Comparison of ENCODE assay signal across 17 cellular contexts in genomic region chr12:123369209-123369608, GRCh38. TPM values are rescaled to one million over a fixed set of nuclear protein-coding genes. Genes with fewer than 3 reads are reported as not detected.
DNase-seq lines count a peak whose midpoint lies in the region; ATAC-seq, FAIRE-seq and TF ChIP-seq lines count a peak whose summit lies in the region.
"Had no signal": no experiment of that assay in that cellular context is flagged by ENCODE, and none has a peak within 500 bp of the region (broad histone marks: within the 10 kb centered on the region; RNA-seq: fewer than 3 reads in every experiment).

No MANE protein-coding gene starts in this region.

- H4K91ac ChIP-seq in neuronal stem cell (ENCODE audit: low read depth, low read length, poor library complexity), result no peak overlapping the region

- TF ChIP-seq EP300 in K562 (IDR thresholded peaks at IDR 0.05; ENCODE audit: low read length), result no peak

- no peak for TF ChIP-seq CTCF in K562 (IDR thresholded peaks at IDR 0.05 in 2 of 3, conservative IDR thresholded peaks at IDR 0.05 in 1 of 3; ENCODE audit: insufficient read depth in 2 of 3, low read depth in 1 of 3, low read length in 3 of 3)

- H3K27ac ChIP-seq in K562 (ENCODE audit: extremely low read depth, low read depth, low read length), result peak overlapping the region; percentile 46; the same call in 1 of the 3 replicates
- no peak overlapping the region for H3K27ac ChIP-seq in neuronal stem cell (replicated peaks; ENCODE audit: low read length)
- H3K27ac ChIP-seq: SJCRH30 had no signal

- no peak overlapping the region for H4K8ac ChIP-seq in neuronal stem cell (ENCODE audit: low read depth, low read length)

- POLR2A ChIA-PET in K562 (lab: Yijun Ruan, JAX), result interaction anchor here (0.6 to 1.3 kb wide), 2 partner anchors 14 to 90 kb away, joined by 3 to 6 read pairs; partner anchors contain the start of gene KMT5A

- H3K27me3 Mint-ChIP-seq in stimulated activated naive CD8-positive, alpha-beta T cell treated with anti-CD3 and anti-CD28 coated beads, Interleukin-15, Interleukin-2, amounts not matched to agents 100 ng/mL and 50 ng/mL, for 24 hours, result no peaks in the 10 kb centered on the region
- H3K27me3 Mint-ChIP-seq in stimulated activated naive CD8-positive, alpha-beta T cell treated with anti-CD3 and anti-CD28 coated beads, Interleukin-15, amount 100 ng/mL, for 72 hours, result no peaks in the 10 kb centered on the region
- H3K27me3 Mint-ChIP-seq: CD4-positive, alpha-beta memory T cell had no signal

- H3K79me1 ChIP-seq in neuronal stem cell (ENCODE audit: low read depth, low read length), result peaks cover 3% of the 10 kb centered on the region

- H2BK120ac ChIP-seq in neuronal stem cell (ENCODE audit: low read depth, low read length), result no peak overlapping the region

- in situ Hi-C loops in K562 (cut with MboI), result no loop called here

- intact Hi-C loops in K562 (cut with micrococcal nuclease), result no loop called here

- H3K9ac ChIP-seq in K562 (ENCODE audit: insufficient read depth in 1 of 2, low read depth in 2 of 2, low read length in 2 of 2) (peak overlapping the region in 1 of 2 experiments; percentile 77; a peak in 1 of 4 replicates), neuronal stem cell (ENCODE audit: low read depth, low read length, poor library complexity) (no peak overlapping the region)

- no peak for DNase-seq in stimulated activated naive CD8-positive, alpha-beta T cell treated with anti-CD3 and anti-CD28 coated beads, Interleukin-15, amount 100 ng/mL, for 72 hours
- DNase-seq in K562 (ENCODE audit: extremely low read depth in 1 of 4, low spot score in 3 of 4), result peak in 1 of 4 experiments; percentile 49
- no peak for DNase-seq in neuronal stem cell (ENCODE audit: low spot score)
- DNase-seq in medulla oblongata (ENCODE audit: extremely low spot score), result no peak
- no peak for DNase-seq in NCI-H1417 (lab: John Stamatoyannopoulos, UW)
- DNase-seq: Calu3; CD4-positive, alpha-beta memory T cell; H9; NCI-H1436; NCI-H1930; NCI-H345; NCI-H524 treated with DMSO at 0.1 percent for 48 hours; SJCRH30 had no signal

- peaks cover 4% of the 10 kb centered on the region for H3K79me2 ChIP-seq in K562 (ENCODE audit: control insufficient read depth, insufficient read depth, low read length)

- H3K18ac ChIP-seq in neuronal stem cell (ENCODE audit: low read length), result no peak overlapping the region

- H3K4ac ChIP-seq in neuronal stem cell (ENCODE audit: low read length), result no peak overlapping the region

- no peak for ATAC-seq in stimulated activated naive CD8-positive, alpha-beta T cell treated with anti-CD3 and anti-CD28 coated beads, Interleukin-15, amount 100 ng/mL, for 72 hours
- ATAC-seq in K562 (no peak), GM21390 (IDR thresholded peaks at IDR 0.05; ENCODE audit: unreplicated experiment) (no peak)
- ATAC-seq: Panc1 had no signal

- no peak overlapping the region for H3K4me3 Mint-ChIP-seq in stimulated activated naive CD8-positive, alpha-beta T cell treated with anti-CD3 and anti-CD28 coated beads, Interleukin-15, Interleukin-2, amounts not matched to agents 100 ng/mL and 50 ng/mL, for 24 hours
- no peak overlapping the region for H3K4me3 Mint-ChIP-seq in stimulated activated naive CD8-positive, alpha-beta T cell treated with anti-CD3 and anti-CD28 coated beads, Interleukin-15, amount 100 ng/mL, for 72 hours
- H3K4me3 Mint-ChIP-seq: H9 had no signal

- no peaks in the 10 kb centered on the region for H3K9me3 ChIP-seq in K562 (replicated peaks; ENCODE audit: control insufficient read depth, insufficient read depth, low read depth, low read length)
- no peaks in the 10 kb centered on the region for H3K9me3 ChIP-seq in neuronal stem cell (replicated peaks in 1 of 2; ENCODE audit: control insufficient read depth in 2 of 2, insufficient read depth in 1 of 2, low read depth in 1 of 2, low read length in 2 of 2)
- H3K9me3 ChIP-seq: SJCRH30 had no signal

- H2AK5ac ChIP-seq in neuronal stem cell (ENCODE audit: low read depth, low read length), result peak overlapping the region; percentile 14

- H3K27me3 ChIP-seq in K562 (ENCODE audit: control insufficient read depth in 2 of 2, insufficient read depth in 2 of 2, low read length in 2 of 2), result no peaks in the 10 kb centered on the region
- H3K27me3 ChIP-seq in neuronal stem cell (ENCODE audit: control insufficient read depth in 3 of 3, insufficient read depth in 3 of 3, low read depth in 1 of 3, low read length in 3 of 3), result no peaks in the 10 kb centered on the region
- H3K27me3 ChIP-seq: SJCRH30 had no signal

- peak overlapping the region; percentile 33 for H3K27ac Mint-ChIP-seq in stimulated activated naive CD8-positive, alpha-beta T cell treated with anti-CD3 and anti-CD28 coated beads, Interleukin-15, Interleukin-2, amounts not matched to agents 100 ng/mL and 50 ng/mL, for 24 hours
- H3K27ac Mint-ChIP-seq in stimulated activated naive CD8-positive, alpha-beta T cell treated with anti-CD3 and anti-CD28 coated beads, Interleukin-15, amount 100 ng/mL, for 72 hours, result no peak overlapping the region
- H3K27ac Mint-ChIP-seq: H9 had no signal

- no peak for TF ChIP-seq POLR2A in K562 (conservative IDR thresholded peaks at IDR 0.05)

- H4K20me1 ChIP-seq in K562 (replicated peaks; ENCODE audit: control insufficient read depth, insufficient read depth, low read length), result no peaks in the 10 kb centered on the region

- H3K36me3 Mint-ChIP-seq in stimulated activated naive CD8-positive, alpha-beta T cell treated with anti-CD3 and anti-CD28 coated beads, Interleukin-15, Interleukin-2, amounts not matched to agents 100 ng/mL and 50 ng/mL, for 24 hours (ENCODE audit: low read depth), result no peaks in the 10 kb centered on the region

- H2BK5ac ChIP-seq in neuronal stem cell (ENCODE audit: low read length), result no peak overlapping the region

- H3K9me3 Mint-ChIP-seq in stimulated activated naive CD8-positive, alpha-beta T cell treated with anti-CD3 and anti-CD28 coated beads, Interleukin-15, Interleukin-2, amounts not matched to agents 100 ng/mL and 50 ng/mL, for 24 hours, result no peaks in the 10 kb centered on the region
- H3K9me3 Mint-ChIP-seq in stimulated activated naive CD8-positive, alpha-beta T cell treated with anti-CD3 and anti-CD28 coated beads, Interleukin-15, amount 100 ng/mL, for 72 hours, result no peaks in the 10 kb centered on the region
- H3K9me3 Mint-ChIP-seq: H9 had no signal

- H2BK15ac ChIP-seq in neuronal stem cell (ENCODE audit: low read length), result no peak overlapping the region

- no peak overlapping the region for H3K23ac ChIP-seq in neuronal stem cell (ENCODE audit: low read depth, low read length, poor library complexity)

- peak overlapping the region; percentile 62; the same call in 1 of the 2 replicates for H2AFZ ChIP-seq in K562 (ENCODE audit: low read depth, low read length)
- H2AFZ ChIP-seq in neuronal stem cell (ENCODE audit: low read length), result no peak overlapping the region

- TF ChIP-seq RAD21 in K562 (CRISPR knock-in tag; conservative IDR thresholded peaks at IDR 0.05 in 1 of 2, IDR thresholded peaks at IDR 0.05 in 1 of 2), result no peak

- H3K4me2 ChIP-seq in K562 (ENCODE audit: insufficient read depth, low read length), result peak overlapping the region; percentile 13; the same call in 1 of the 2 replicates
- no peak overlapping the region for H3K4me2 ChIP-seq in neuronal stem cell (ENCODE audit: insufficient read depth, low read length, poor library complexity, severe bottlenecking)

- H3K4me3 ChIP-seq in K562 (no peak overlapping the region), neuronal stem cell (ENCODE audit: low read length in 2 of 2) (no peak overlapping the region)
- H3K4me3 ChIP-seq: SJCRH30 had no signal

- H2BK12ac ChIP-seq in neuronal stem cell (ENCODE audit: low read length), result no peak overlapping the region

- 21% methylated on average over 5 of the region's 5 CpGs for WGBS in K562 (ENCODE audit: insufficient coverage, low coverage, missing lambda C conversion rate)
- WGBS in neuronal stem cell (ENCODE audit: extremely low coverage in 2 of 2, insufficient read length in 2 of 2, insufficient replicate concordance in 1 of 2), 2 donors, result no CpG with 5 or more reads among the region's 5 CpGs

- H3K4me1 ChIP-seq in K562 (replicated peaks in 1 of 2; ENCODE audit: control insufficient read depth in 2 of 2, insufficient read depth in 2 of 2, low read length in 2 of 2) (peaks cover 28 to 43% of the 10 kb centered on the region in 2 experiments), neuronal stem cell (ENCODE audit: control insufficient read depth in 2 of 2, insufficient read depth in 1 of 2, low read depth in 1 of 2, low read length in 2 of 2) (no peaks in the 10 kb centered on the region)
- H3K4me1 ChIP-seq: SJCRH30 had no signal

- H3K9me1 ChIP-seq in K562 (ENCODE audit: control insufficient read depth, insufficient read depth, low read length), result no peaks in the 10 kb centered on the region

- H3K4me1 Mint-ChIP-seq in stimulated activated naive CD8-positive, alpha-beta T cell treated with anti-CD3 and anti-CD28 coated beads, Interleukin-15, Interleukin-2, amounts not matched to agents 100 ng/mL and 50 ng/mL, for 24 hours (ENCODE audit: low read depth), result peaks cover 4% of the 10 kb centered on the region
- H3K4me1 Mint-ChIP-seq in stimulated activated naive CD8-positive, alpha-beta T cell treated with anti-CD3 and anti-CD28 coated beads, Interleukin-15, amount 100 ng/mL, for 72 hours, result no peaks in the 10 kb centered on the region

- CTCF ChIA-PET in K562 (lab: Yijun Ruan, JAX; ENCODE audit: low intra/inter-chr PET ratio), result no interaction called here

- BruUV-seq in K562 (replicated peaks; lab: Mats Ljungman, UMichigan), result no TSS peak

- H3K36me3 ChIP-seq in K562 (ENCODE audit: control insufficient read depth, insufficient read depth, low read length), result no peaks in the 10 kb centered on the region
- no peaks in the 10 kb centered on the region for H3K36me3 ChIP-seq in neuronal stem cell (replicated peaks in 1 of 2; ENCODE audit: control insufficient read depth in 2 of 2, insufficient read depth in 2 of 2, low read length in 2 of 2)
- H3K36me3 ChIP-seq: SJCRH30 had no signal

- FAIRE-seq in K562 (lab: Jason Lieb, UNC), result peak; percentile 15
- FAIRE-seq: A204.1 had no signal

- H3K14ac ChIP-seq in neuronal stem cell (ENCODE audit: low read length), result no peak overlapping the region

RNA-seq across cellular contexts. Expression of gene SBNO1, which starts 4.6 kb away (rescaled TPM):
- total RNA-seq in K562 (2011; cell fraction: chromatin; rRNA removed; ENCODE audit: low replicate concordance), result 19.8 and 69.2 TPM in 2 replicates
- total RNA-seq in K562 (2011; cell fraction: nucleolus; rRNA removed), result 11.7 and 13.8 TPM in 2 replicates
- total RNA-seq in K562 (2011; cell fraction: nucleoplasm; rRNA removed), result 27.0 and 42.9 TPM in 2 replicates
- total RNA-seq in K562 (2014; rRNA removed) (28.4 and 35.9 TPM in 2 replicates), K562 (2014; rRNA removed; fragmentation: Illumina TruSeq; extraction: Trizol) (68.1 and 84.1 TPM in 2 replicates), K562 (2015; rRNA removed; fragmentation: Illumina TruSeq; extraction: Trizol) (56.7 and 61.7 TPM in 2 replicates), K562 (2021) (73.7 and 77.1 TPM in 2 replicates)
- polyA plus RNA-seq in K562 (2011; rRNA removed) (22.8 and 31.2 TPM in 2 replicates), K562 (2014; fragmentation: Illumina TruSeq; extraction: Trizol) (36.3 and 38.4 TPM in 2 replicates), K562 (2014; fragmentation: Nextera tagmentation; extraction: Ambion mirVana) (10 to 100 TPM; 14.9 to 25.6 TPM), K562 (2014; rRNA removed) (21.1 and 23.9 TPM in 2 replicates)
- 7.1 and 13.2 TPM in 2 replicates for polyA plus RNA-seq in K562 (2011; cell fraction: cytosol; rRNA removed)
- polyA plus RNA-seq in K562 (2011; cell fraction: nucleus; rRNA removed), result 11.2 and 12.7 TPM in 2 replicates
- 17.7 and 32.6 TPM in 2 replicates for polyA plus RNA-seq in K562 (2012)
- polyA minus RNA-seq in K562 (2011; rRNA and poly(A)+ RNA removed), result 111 and 113 TPM in 2 replicates
- polyA minus RNA-seq in K562 (2011; cell fraction: cytosol; rRNA and poly(A)+ RNA removed), result 40.2 and 42.4 TPM in 2 replicates
- 8.6 and 19.5 TPM in 2 replicates for polyA minus RNA-seq in K562 (2011; cell fraction: nucleus; rRNA and poly(A)+ RNA removed)
- polyA plus RNA-seq in neuronal stem cell (2013, experiment 1 of 2), result 24.7 TPM
- polyA plus RNA-seq in neuronal stem cell (2013, experiment 2 of 2), result 26.0 TPM

RNA-seq across cellular contexts. Expression of gene KMT5A, which starts 14.7 kb away (rescaled TPM):
- 296 and 336 TPM in 2 replicates for total RNA-seq in K562 (2011; cell fraction: chromatin; rRNA removed; ENCODE audit: low replicate concordance)
- 169 and 201 TPM in 2 replicates for total RNA-seq in K562 (2011; cell fraction: nucleolus; rRNA removed)
- 216 and 245 TPM in 2 replicates for total RNA-seq in K562 (2011; cell fraction: nucleoplasm; rRNA removed)
- total RNA-seq in K562 (2014; rRNA removed) (153 and 165 TPM in 2 replicates), K562 (2014; rRNA removed; fragmentation: Illumina TruSeq; extraction: Trizol) (153 and 195 TPM in 2 replicates), K562 (2015; rRNA removed; fragmentation: Illumina TruSeq; extraction: Trizol) (133 and 136 TPM in 2 replicates), K562 (2021) (157 and 164 TPM in 2 replicates)
- polyA plus RNA-seq in K562 (2011; rRNA removed) (77.7 and 87.8 TPM in 2 replicates), K562 (2014; fragmentation: Illumina TruSeq; extraction: Trizol) (172 and 197 TPM in 2 replicates), K562 (2014; fragmentation: Nextera tagmentation; extraction: Ambion mirVana) (10 to 100 TPM; 20.7 to 30.1 TPM), K562 (2014; rRNA removed) (151 and 160 TPM in 2 replicates)
- 59.9 and 64.6 TPM in 2 replicates for polyA plus RNA-seq in K562 (2011; cell fraction: cytosol; rRNA removed)
- 179 and 218 TPM in 2 replicates for polyA plus RNA-seq in K562 (2011; cell fraction: nucleus; rRNA removed)
- 116 and 157 TPM in 2 replicates for polyA plus RNA-seq in K562 (2012)
- 69.2 and 78.0 TPM in 2 replicates for polyA minus RNA-seq in K562 (2011; rRNA and poly(A)+ RNA removed)
- 49.2 and 53.7 TPM in 2 replicates for polyA minus RNA-seq in K562 (2011; cell fraction: cytosol; rRNA and poly(A)+ RNA removed)
- polyA minus RNA-seq in K562 (2011; cell fraction: nucleus; rRNA and poly(A)+ RNA removed), result 57.6 and 71.6 TPM in 2 replicates
- polyA plus RNA-seq in neuronal stem cell (2013, experiment 1 of 2), result 33.3 TPM
- 31.2 TPM for polyA plus RNA-seq in neuronal stem cell (2013, experiment 2 of 2)
